ENCODE assay signal across 14 cellular contexts in the genomic region with DNA sequence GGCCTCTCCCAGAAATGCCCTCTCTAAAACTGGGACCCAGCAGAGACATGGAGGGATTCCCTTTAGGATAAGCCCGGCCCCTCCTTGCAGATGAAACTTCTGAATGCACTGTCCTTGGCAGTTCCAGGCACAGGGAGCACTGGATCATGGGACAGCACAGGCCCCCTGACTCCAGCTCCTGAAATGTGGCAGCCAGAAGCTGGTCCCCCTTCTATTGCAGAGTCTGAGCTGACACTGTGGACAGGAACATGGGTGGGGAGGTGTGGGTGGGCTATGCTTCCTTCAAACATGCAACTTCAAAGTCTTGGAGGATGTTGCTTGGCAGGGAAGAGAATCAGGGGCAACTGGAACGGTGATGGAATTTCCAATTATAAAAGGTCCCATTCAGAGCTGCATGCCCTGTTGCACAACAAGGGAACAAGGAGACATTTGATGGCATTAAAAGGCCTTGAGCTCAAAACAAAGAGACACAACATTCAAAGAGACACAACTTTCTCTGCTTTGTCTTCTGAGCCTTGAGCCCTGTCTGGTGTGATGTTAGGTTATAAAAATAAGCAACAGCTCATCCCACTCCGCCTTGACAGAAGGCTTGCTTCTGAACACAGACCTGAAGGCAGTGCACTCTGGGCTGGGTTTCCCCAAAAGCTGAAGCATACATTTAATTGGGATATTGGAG.
DNase-seq lines count a peak whose midpoint lies in the region; ATAC-seq and TF ChIP-seq lines count a peak whose summit lies in the region.
"Had no signal": no experiment of that assay in that cellular context is flagged by ENCODE, and none has a peak within 500 bp of the region (broad histone marks: within the 10 kb centered on the region; RNA-seq: fewer than 3 reads in every experiment).

No MANE protein-coding gene starts in this region.

- no peak for TF ChIP-seq POLR2A in suprapubic skin (IDR thresholded peaks at IDR 0.05)

- H3K27me3 ChIP-seq in suprapubic skin: no peaks in the 10 kb centered on the region

- H3K4me1 ChIP-seq in suprapubic skin: peaks cover 13% of the 10 kb centered on the region
- H3K4me1 ChIP-seq: HAP-1 had no signal

- TF ChIP-seq CTCF in suprapubic skin (IDR thresholded peaks at IDR 0.05): no peak

- DNase-seq in globus pallidus (ENCODE audit: low spot score) (peak; percentile 83), myocyte (ENCODE audit: low read depth) (peak; percentile 54), substantia nigra (lab: John Stamatoyannopoulos, UW) (peak in 39 of 49 donors; percentile 7 to 84 (median 33)), suprapubic skin (ENCODE audit: low spot score in 2 of 2) (no peak), T1000 (lab: John Stamatoyannopoulos, UW) (no peak)
- no peak for DNase-seq in stimulated activated CD4-positive, alpha-beta T cell treated with anti-CD3 and anti-CD28 coated beads, Interleukin-4, amount 100 ng/mL, for 24 hours
- DNase-seq: DMS153, NCI-H1436, NCI-H2081, NCI-H526, RPMI8226 had no signal

- no peaks in the 10 kb centered on the region for H3K9me3 ChIP-seq in suprapubic skin
- H3K9me3 ChIP-seq: HAP-1 had no signal

- ATAC-seq in HG03045 (IDR thresholded peaks at IDR 0.05; ENCODE audit: unreplicated experiment): no peak

- no peaks in the 10 kb centered on the region for H3K36me3 ChIP-seq in suprapubic skin
- H3K36me3 ChIP-seq: HAP-1 had no signal

- no peak for TF ChIP-seq EP300 in suprapubic skin (IDR thresholded peaks at IDR 0.05)

- H3K27ac ChIP-seq in angular gyrus (ENCODE audit: low read depth, low read length) (peak overlapping the region; percentile 84), substantia nigra (ENCODE audit: low read depth, low read length, poor library complexity, severe bottlenecking) (peak overlapping the region; percentile 90), suprapubic skin (no peak overlapping the region)

- WGBS in suprapubic skin: 69% methylated on average over 3 of the region's 3 CpGs

- H3K4me3 ChIP-seq in suprapubic skin: no peak overlapping the region
- H3K4me3 ChIP-seq: HAP-1 had no signal

Comparison
In these comparisons a context has a peak if more than half of its experiments do, and no peak if none do; other contexts are left out.
1. DNase-seq: peak in globus pallidus (single experiment), myocyte (single experiment) and substantia nigra (39 of 49); none in suprapubic skin (0 of 2), T1000 (single experiment) and stimulated activated CD4-positive, alpha-beta T cell treated with anti-CD3 and anti-CD28 coated beads, Interleukin-4, amount 100 ng/mL, for 24 hours (single experiment).